Comparison of ENCODE assay signal across 8 cellular contexts in genomic region chr17:77137886-77138285, GRCh38. TPM values are rescaled to one million over a fixed set of nuclear protein-coding genes. Genes with fewer than 3 reads are reported as not detected.
A peak's percentile ranks its signal among the peaks of the same experiment; 100 is the strongest.
DNase-seq lines count a peak whose midpoint lies in the region; ATAC-seq lines count a peak whose summit lies in the region.
"Not testable (repeated sequence)": the region's sequence is repeated elsewhere in the genome, so short reads cannot be mapped to it uniquely, and the experiment has no call there.

No MANE protein-coding gene starts in this region.

- H3K4me1 Mint-ChIP-seq in T-helper 17 cell, result peaks cover 20% of the 10 kb centered on the region
- H3K4me1 Mint-ChIP-seq in naive thymus-derived CD8-positive, alpha-beta T cell, result peaks cover 14 to 47% (median 39%) of the 10 kb centered on the region in 4 donors

- not testable (repeated sequence) for H2AFZ ChIP-seq in ACC112 (ENCODE audit: low read length, unreplicated experiment)

- POLR2A ChIA-PET in naive thymus-derived CD8-positive, alpha-beta T cell (lab: Charles Lee), result interaction anchor here (0.6 to 0.7 kb wide), 2 partner anchors 13 to 42 kb away, joined by 3 to 5 read pairs; no protein-coding TSS in a partner anchor

- DNase-seq in Kasumi-1 (lab: John Stamatoyannopoulos, UW) (peak; percentile 85 to 90), amniotic epithelial cell (ENCODE audit: low read depth) (peak; percentile 82), fibroblast of the conjunctiva (ENCODE audit: low read depth) (peak; percentile 62)
- not testable (repeated sequence) for DNase-seq in T-helper 17 cell
- DNase-seq in activated CD8-positive, alpha-beta memory T cell treated with anti-CD3 and anti-CD28 coated beads, Interleukin-2, amount 50 U/mL, for 4 hours, result peak; percentile 51
- peak in 3 of 10 donors; percentile 6 to 21 (median 12) for DNase-seq in naive thymus-derived CD8-positive, alpha-beta T cell
- peak; percentile 40 to 54 for DNase-seq in stimulated activated CD4-positive, alpha-beta T cell treated with anti-CD3 and anti-CD28 coated beads, Interleukin-4, amount 100 ng/mL, for 48 hours (ENCODE audit: low read depth in 2 of 2)

- not testable (repeated sequence) for H3K27me3 Mint-ChIP-seq in T-helper 17 cell; naive thymus-derived CD8-positive, alpha-beta T cell

- not testable (repeated sequence) for ATAC-seq in T-helper 17 cell; naive thymus-derived CD8-positive, alpha-beta T cell

- peak overlapping the region; percentile 92 for H3K27ac Mint-ChIP-seq in T-helper 17 cell
- H3K27ac Mint-ChIP-seq in naive thymus-derived CD8-positive, alpha-beta T cell, result peak overlapping the region; percentile 25 to 93 (median 78)

- not testable (repeated sequence) for H3K9me3 ChIP-seq in T-helper 17 cell (ENCODE audit: control insufficient read depth, low read length, poor library complexity, severe bottlenecking)

- H3K4me3 ChIP-seq in ACC112 (ENCODE audit: low read depth, low read length), result not testable (repeated sequence)

- H3K79me2 ChIP-seq in ACC112 (ENCODE audit: control insufficient read depth, insufficient read depth, low read length, unreplicated experiment), result peaks cover 17% of the 10 kb centered on the region

- not testable (repeated sequence) for H3K27me3 ChIP-seq in ACC112 (ENCODE audit: insufficient read depth, low read length)

- not testable (repeated sequence) for H3K9me3 Mint-ChIP-seq in naive thymus-derived CD8-positive, alpha-beta T cell

- H3K36me3 Mint-ChIP-seq in T-helper 17 cell (ENCODE audit: low read depth); naive thymus-derived CD8-positive, alpha-beta T cell: not testable (repeated sequence)

- H3K36me3 ChIP-seq in ACC112 (ENCODE audit: insufficient read depth, low read length), result not testable (repeated sequence)

- peaks cover 24% of the 10 kb centered on the region for H3K4me1 ChIP-seq in ACC112 (ENCODE audit: control insufficient read depth, insufficient read depth, low read length, unreplicated experiment)

- H3K4me3 Mint-ChIP-seq in T-helper 17 cell, result peak overlapping the region; percentile 4
- peak overlapping the region in 9 of 10 donors; percentile 17 to 69 (median 48) for H3K4me3 Mint-ChIP-seq in naive thymus-derived CD8-positive, alpha-beta T cell

- H3K27ac ChIP-seq in ACC112 (ENCODE audit: low read depth, low read length), result peak overlapping the region; percentile 70

RNA-seq across cellular contexts. Expression of gene SEC14L1, which starts 2.9 kb away (rescaled TPM):
- total RNA-seq in T-helper 17 cell, result 100 to 1,000 TPM in 1 of 2 donors, 10 to 100 TPM in 1; 96.6 to 140 TPM
- total RNA-seq in naive thymus-derived CD8-positive, alpha-beta T cell, result 10 to 100 TPM; 26.5 to 32.9 TPM
- 1 to 10 TPM; 7.7 to 9.5 (median 8.9) TPM for polyA plus RNA-seq in naive thymus-derived CD8-positive, alpha-beta T cell
